1 cellular context compared by ENCODE assay signal in the genomic region with DNA sequence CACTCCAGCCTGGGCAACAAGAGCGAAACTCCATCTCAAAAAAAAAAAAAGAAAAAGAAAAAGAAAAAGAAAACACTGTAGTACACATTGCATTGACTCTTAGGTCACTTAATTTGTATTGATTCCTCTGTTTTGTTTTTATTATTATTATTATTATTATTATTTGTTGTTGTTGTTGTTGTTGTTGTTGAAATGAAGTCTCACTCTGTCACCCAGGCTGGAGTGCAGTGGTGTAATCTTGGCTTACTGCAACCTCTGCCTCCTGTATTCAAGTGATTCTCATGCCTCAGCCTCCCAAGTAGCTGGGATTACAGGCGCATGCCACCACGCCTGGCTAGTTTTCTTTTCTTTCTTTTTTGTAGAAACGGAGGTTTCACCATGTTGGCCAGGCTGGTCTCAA. TPM values are rescaled to one million over a fixed set of nuclear protein-coding genes. Genes with fewer than 3 reads are reported as not detected.
"Had no signal": no experiment of that assay in that cellular context is flagged by ENCODE, and none has a peak within 500 bp of the region (broad histone marks: within the 10 kb centered on the region; RNA-seq: fewer than 3 reads in every experiment).

No MANE protein-coding gene starts in this region.

RNA-seq across cellular contexts. Expression of a gene that starts 55.2 kb away (rescaled TPM):
- total RNA-seq: occipital lobe had no signal
